Comparison of ENCODE assay signal across 27 cellular contexts in the genomic region with DNA sequence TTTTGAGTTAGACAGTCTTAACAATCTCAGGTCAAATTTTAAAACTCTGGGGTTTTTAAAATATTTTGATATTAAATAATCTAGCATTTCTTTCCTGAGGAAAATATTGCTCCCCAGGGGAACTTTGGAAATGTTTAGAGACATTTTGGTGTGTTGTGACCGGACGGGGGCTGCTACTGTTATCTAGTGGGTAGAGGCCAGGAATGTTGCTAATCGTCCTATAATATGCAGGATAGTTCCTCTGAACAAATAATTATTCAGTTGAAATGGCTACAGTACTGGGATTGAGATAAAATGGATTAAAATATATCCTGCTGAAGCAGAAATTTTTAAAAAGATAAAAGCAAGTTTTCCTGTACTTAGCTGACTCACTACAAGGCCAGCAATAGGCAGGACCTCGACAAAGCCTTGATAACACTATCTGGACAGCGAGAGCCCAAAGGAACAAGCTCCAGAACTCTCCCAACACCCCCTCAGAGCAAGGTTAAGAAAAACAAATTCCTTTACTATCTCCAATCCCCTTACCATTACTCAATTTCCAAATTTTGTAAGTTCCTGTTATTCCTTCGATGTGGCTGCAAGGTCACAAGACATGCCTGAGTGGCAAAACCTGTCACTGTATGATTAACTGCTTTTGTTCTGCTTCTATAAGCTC.
DNase-seq lines count a peak whose midpoint lies in the region; ATAC-seq, FAIRE-seq and TF ChIP-seq lines count a peak whose summit lies in the region.
"Had no signal": no experiment of that assay in that cellular context is flagged by ENCODE, and none has a peak within 500 bp of the region (broad histone marks: within the 10 kb centered on the region; RNA-seq: fewer than 3 reads in every experiment).

No MANE protein-coding gene starts in this region.

- H3K27ac ChIP-seq in liver (ENCODE audit: low read depth in 1 of 2, low read length in 2 of 2) (no peak overlapping the region), HepG2 (ENCODE audit: extremely low read length, insufficient read depth, low read length) (no peak overlapping the region)
- H3K27ac ChIP-seq: HL-60, SJCRH30 had no signal

- POLR2A ChIA-PET in HepG2 (lab: Yijun Ruan, JAX): no interaction called here

- H3K9ac ChIP-seq in liver (ENCODE audit: low read depth in 1 of 2, low read length in 2 of 2) (no peak overlapping the region), HepG2 (ENCODE audit: insufficient read depth, low read depth, low read length) (no peak overlapping the region)

- H3K36me3 ChIP-seq in liver (ENCODE audit: control insufficient read depth in 4 of 4, insufficient read depth in 3 of 4, low read depth in 1 of 4, low read length in 3 of 4): no peaks in the 10 kb centered on the region
- no peaks in the 10 kb centered on the region for H3K36me3 ChIP-seq in HepG2 (replicated peaks in 1 of 2; ENCODE audit: control insufficient read depth in 1 of 2, insufficient read depth in 2 of 2, low read length in 2 of 2)
- H3K36me3 ChIP-seq: SJCRH30 had no signal

- no peaks in the 10 kb centered on the region for H3K27me3 ChIP-seq in liver (ENCODE audit: control insufficient read depth in 4 of 4, insufficient read depth in 4 of 4, low read length in 3 of 4)
- H3K27me3 ChIP-seq in HepG2 (ENCODE audit: control insufficient read depth in 1 of 2, insufficient read depth in 2 of 2, low read length in 2 of 2): no peaks in the 10 kb centered on the region
- H3K27me3 ChIP-seq: SJCRH30 had no signal

- no peaks in the 10 kb centered on the region for H3K79me2 ChIP-seq in HepG2 (ENCODE audit: insufficient read depth, low read length)

- DNase-seq in HepG2 (ENCODE audit: low spot score): no peak
- DNase-seq in amniotic epithelial cell (ENCODE audit: low read depth): peak; percentile 93
- no peak for DNase-seq in left lobe of liver (ENCODE audit: low spot score)
- no peak for DNase-seq in retina
- DNase-seq in NCI-H1092 (lab: John Stamatoyannopoulos, UW): no peak
- no peak for DNase-seq in NCI-H2029 (lab: John Stamatoyannopoulos, UW)
- DNase-seq: activated CD4-positive, alpha-beta T cell treated with anti-CD3 and anti-CD28 coated beads for 36 hours; activated CD8-positive, alpha-beta T cell treated with anti-CD3 and anti-CD28 coated beads, Interleukin-2, amount 10 ng/mL, durations not matched to agents 7 days and 5 days; activated effector memory CD4-positive, alpha-beta T cell treated with Interleukin-2 at 50 U/mL for 16 hours; CD4-positive, alpha-beta memory T cell; cerebellar nuclear complex; DMS 273 treated with DMSO at 0.1 percent for 48 hours; EL; HFFc6; kidney; NCI-H2081 treated with DMSO at 0.1 percent for 48 hours; NCI-H345; SJCRH30; stimulated activated naive CD8-positive, alpha-beta T cell treated with anti-CD3 and anti-CD28 coated beads, Interleukin-15, Interleukin-2, amounts not matched to agents 100 U/mL and 50 U/mL, for 24 hours; T-helper 1 cell had no signal

- WGBS in liver: 69% methylated on average over 6 of the region's 6 CpGs
- 11% methylated on average over 6 of the region's 6 CpGs for WGBS in HepG2 (ENCODE audit: low lambda C conversion rate)

- TF ChIP-seq EP300 in HepG2 (IDR thresholded peaks at IDR 0.05; ENCODE audit: low read depth in 2 of 2, low read length in 2 of 2): no peak
- TF ChIP-seq EP300 in HepG2 (CRISPR knock-in tag; IDR thresholded peaks at IDR 0.05; ENCODE audit: borderline replicate concordance): no peak

- ATAC-seq in HepG2 (no peak), left lobe of liver (peak; percentile 55), GM21390 (IDR thresholded peaks at IDR 0.05; ENCODE audit: unreplicated experiment) (no peak)
- ATAC-seq: activated CD4-positive, alpha-beta T cell treated with anti-CD3 and anti-CD28 coated beads for 36 hours; activated CD8-positive, alpha-beta T cell treated with anti-CD3 and anti-CD28 coated beads, Interleukin-2, amount 10 ng/mL, durations not matched to agents 7 days and 5 days; GM23338; stimulated activated naive CD8-positive, alpha-beta T cell treated with anti-CD3 and anti-CD28 coated beads, Interleukin-15, Interleukin-2, amounts not matched to agents 100 U/mL and 50 U/mL, for 24 hours had no signal

- no peak overlapping the region for H3K4me3 ChIP-seq in liver (ENCODE audit: low read depth in 1 of 3, low read length in 3 of 3)
- no peak overlapping the region for H3K4me3 ChIP-seq in HepG2 (replicated peaks in 1 of 3; ENCODE audit: insufficient read depth in 1 of 3, low read depth in 2 of 3, low read length in 3 of 3)
- H3K4me3 ChIP-seq: GM23338, SJCRH30 had no signal

- FAIRE-seq in HepG2 (lab: Jason Lieb, UNC): no peak
- FAIRE-seq: A204.1, GM12891, kidney, TTC549 had no signal

- in situ Hi-C loops in HepG2 (cut with HindIII; ENCODE audit: extremely low pct_ligation_motif_present, low pct_unique_long_range_greater_than_20kb): no loop called here

- H4K20me1 ChIP-seq in HepG2 (ENCODE audit: insufficient read depth, low read length): no peaks in the 10 kb centered on the region

- no peak overlapping the region for H2AFZ ChIP-seq in HepG2 (ENCODE audit: low read length)
- H2AFZ ChIP-seq: GM23338 had no signal

- no peak overlapping the region for H3K4me2 ChIP-seq in HepG2 (ENCODE audit: low read depth, low read length)
- H3K4me2 ChIP-seq: GM23338 had no signal

- TF ChIP-seq RAD21 in liver (IDR thresholded peaks at IDR 0.05): no peak
- no peak for TF ChIP-seq RAD21 in HepG2 (CRISPR knock-in tag; IDR thresholded peaks at IDR 0.05)

- no peak for TF ChIP-seq POLR2A in HepG2 (IDR thresholded peaks at IDR 0.05; ENCODE audit: insufficient read depth in 1 of 2, low read depth in 2 of 2, low read length in 2 of 2)

- CTCF ChIA-PET in HepG2 (lab: Yijun Ruan, JAX; ENCODE audit: low intra/inter-chr PET ratio, low total read pairs): no interaction called here

- no TSS peak for BruUV-seq in HepG2 (replicated peaks; lab: Mats Ljungman, UMichigan)

- no peaks in the 10 kb centered on the region for H3K4me1 ChIP-seq in liver (ENCODE audit: control insufficient read depth in 4 of 4, insufficient read depth in 4 of 4, low read length in 3 of 4)
- no peaks in the 10 kb centered on the region for H3K4me1 ChIP-seq in HepG2 (ENCODE audit: insufficient read depth, low read length)

- H3K9me3 ChIP-seq in liver (ENCODE audit: control insufficient read depth in 4 of 4, low read length in 3 of 4): no peaks in the 10 kb centered on the region
- peaks cover 43% of the 10 kb centered on the region for H3K9me3 ChIP-seq in HepG2 (ENCODE audit: low read length)
- H3K9me3 ChIP-seq: SJCRH30 had no signal

- intact Hi-C loops in HepG2 (cut with micrococcal nuclease; ENCODE audit: unreplicated experiment): no loop called here

- TF ChIP-seq CTCF in liver (IDR thresholded peaks at IDR 0.05; ENCODE audit: low read depth, low read length, missing input control): no peak
- no peak for TF ChIP-seq CTCF in HepG2 (CRISPR knock-in tag; IDR thresholded peaks at IDR 0.05)

TF ChIP-seq in liver, 16 proteins besides CTCF, POLR2A, EP300 and RAD21:
- no peak for TF ChIP-seq YY1 (IDR thresholded peaks at IDR 0.05)
- no peak for TF ChIP-seq HNF4G (IDR thresholded peaks at IDR 0.05)
- peak; percentile 35 for TF ChIP-seq NR2F2 (IDR thresholded peaks at IDR 0.05)

TF ChIP-seq in HepG2, 621 proteins besides CTCF, POLR2A, EP300 and RAD21:
- TF ChIP-seq ZEB1 (IDR thresholded peaks at IDR 0.05; ENCODE audit: insufficient replicate concordance, low read depth): no peak
- TF ChIP-seq FOXJ3 (CRISPR knock-in tag; IDR thresholded peaks at IDR 0.05; ENCODE audit: borderline replicate concordance): no peak
- TF ChIP-seq ZNF83 (CRISPR knock-in tag; IDR thresholded peaks at IDR 0.05; ENCODE audit: borderline replicate concordance): no peak
- TF ChIP-seq SPEN (CRISPR knock-in tag; IDR thresholded peaks at IDR 0.05; ENCODE audit: low read depth): no peak
- no peak for TF ChIP-seq REXO4 (CRISPR knock-in tag; IDR thresholded peaks at IDR 0.05; ENCODE audit: borderline replicate concordance)
- TF ChIP-seq ZSCAN30 (CRISPR knock-in tag; IDR thresholded peaks at IDR 0.05): no peak
- no peak for TF ChIP-seq DMAP1 (CRISPR knock-in tag; IDR thresholded peaks at IDR 0.05)
- TF ChIP-seq ZNF563 (CRISPR knock-in tag; IDR thresholded peaks at IDR 0.05): no peak
